ENCODE assay signal across 23 cellular contexts in genomic region chr1:6907201-6907600, GRCh38.
"Had no signal": no experiment of that assay in that cellular context is flagged by ENCODE, and none has a peak within 500 bp of the region (broad histone marks: within the 10 kb centered on the region; RNA-seq: fewer than 3 reads in every experiment).

No MANE protein-coding gene starts in this region.

- H3K4me1 Mint-ChIP-seq: activated naive CD4-positive, alpha-beta T cell treated with anti-CD3 and anti-CD28 coated beads, Interleukin-2, amount 10 ng/mL, durations not matched to agents 7 days and 5 days; immature natural killer cell had no signal

- H3K4me1 ChIP-seq: gastroesophageal sphincter, prostate gland, right atrium auricular region had no signal

- H3K36me3 ChIP-seq: breast epithelium, gastroesophageal sphincter, heart right ventricle, prostate gland, right atrium auricular region, suprapubic skin had no signal

- H3K4me3 ChIP-seq: breast epithelium, coronary artery, gastroesophageal sphincter, heart right ventricle, prostate gland, right atrium auricular region, suprapubic skin had no signal

- DNase-seq: activated CD4-positive, alpha-beta T cell treated with anti-CD3 and anti-CD28 coated beads, Interleukin-2, amount 10 ng/mL, durations not matched to agents 24 days and 14 days; activated CD8-positive, alpha-beta memory T cell treated with anti-CD3 and anti-CD28 coated beads, Interleukin-2, amount 50 U/mL, for 4 hours; activated effector memory CD4-positive, alpha-beta T cell treated with Interleukin-2 at 50 U/mL for 16 hours; activated naive CD4-positive, alpha-beta T cell treated with anti-CD3 and anti-CD28 coated beads, Interleukin-2, amount 10 ng/mL, durations not matched to agents 7 days and 5 days; activated naive CD8-positive, alpha-beta T cell treated with anti-CD3 and anti-CD28 coated beads, Interleukin-2, amount 50 U/mL, for 24 hours; activated T-cell treated with anti-CD3 and anti-CD28 coated beads, Interleukin-2, amount 50 U/mL, for 48 hours; aorta; heart right ventricle; immature natural killer cell; natural killer cell; small intestine; stimulated activated CD4-positive, alpha-beta T cell treated with anti-CD3 and anti-CD28 coated beads, Interleukin-15, amount 100 ng/mL, for 24 hours; stimulated activated CD4-positive, alpha-beta T cell treated with anti-CD3 and anti-CD28 coated beads, Interleukin-2, amount 100 ng/mL, for 48 hours; stimulated activated naive CD8-positive, alpha-beta T cell treated with anti-CD3 and anti-CD28 coated beads, Interleukin-15, amount 100 ng/mL, for 72 hours; T-helper 1 cell; T1000; trophoblast cell had no signal

- H3K4me3 Mint-ChIP-seq: activated CD4-positive, alpha-beta T cell treated with anti-CD3 and anti-CD28 coated beads, Interleukin-2, amount 10 ng/mL, durations not matched to agents 24 days and 14 days; activated naive CD4-positive, alpha-beta T cell treated with anti-CD3 and anti-CD28 coated beads, Interleukin-2, amount 10 ng/mL, durations not matched to agents 7 days and 5 days; activated naive CD8-positive, alpha-beta T cell treated with anti-CD3 and anti-CD28 coated beads, Interleukin-2, amount 50 U/mL, for 24 hours; natural killer cell; stimulated activated naive CD8-positive, alpha-beta T cell treated with anti-CD3 and anti-CD28 coated beads, Interleukin-15, amount 100 ng/mL, for 72 hours had no signal

- H3K27ac ChIP-seq: coronary artery, gastroesophageal sphincter, heart right ventricle, prostate gland, right atrium auricular region, suprapubic skin had no signal

- H3K36me3 Mint-ChIP-seq: activated naive CD4-positive, alpha-beta T cell treated with anti-CD3 and anti-CD28 coated beads, Interleukin-2, amount 10 ng/mL, durations not matched to agents 7 days and 5 days; immature natural killer cell; natural killer cell had no signal

- H3K27me3 ChIP-seq: breast epithelium, right atrium auricular region, suprapubic skin had no signal

- ATAC-seq: activated naive CD8-positive, alpha-beta T cell treated with anti-CD3 and anti-CD28 coated beads, Interleukin-2, amount 50 U/mL, for 24 hours; gastroesophageal sphincter; heart right ventricle; natural killer cell; stimulated activated naive CD8-positive, alpha-beta T cell treated with anti-CD3 and anti-CD28 coated beads, Interleukin-15, amount 100 ng/mL, for 72 hours had no signal

- H3K9me3 Mint-ChIP-seq: activated CD4-positive, alpha-beta T cell treated with anti-CD3 and anti-CD28 coated beads, Interleukin-2, amount 10 ng/mL, durations not matched to agents 24 days and 14 days; activated naive CD4-positive, alpha-beta T cell treated with anti-CD3 and anti-CD28 coated beads, Interleukin-2, amount 10 ng/mL, durations not matched to agents 7 days and 5 days; activated naive CD8-positive, alpha-beta T cell treated with anti-CD3 and anti-CD28 coated beads, Interleukin-2, amount 50 U/mL, for 24 hours; immature natural killer cell; natural killer cell had no signal

- H3K27ac Mint-ChIP-seq: activated CD4-positive, alpha-beta T cell treated with anti-CD3 and anti-CD28 coated beads, Interleukin-2, amount 10 ng/mL, durations not matched to agents 24 days and 14 days; activated naive CD4-positive, alpha-beta T cell treated with anti-CD3 and anti-CD28 coated beads, Interleukin-2, amount 10 ng/mL, durations not matched to agents 7 days and 5 days; activated naive CD8-positive, alpha-beta T cell treated with anti-CD3 and anti-CD28 coated beads, Interleukin-2, amount 50 U/mL, for 24 hours; immature natural killer cell; natural killer cell; stimulated activated naive CD8-positive, alpha-beta T cell treated with anti-CD3 and anti-CD28 coated beads, Interleukin-15, amount 100 ng/mL, for 72 hours had no signal

- H3K9me3 ChIP-seq: breast epithelium, gastroesophageal sphincter, heart right ventricle, prostate gland, right atrium auricular region, suprapubic skin had no signal
